Comparison of ENCODE assay signal across 8 cellular contexts in the genomic region with DNA sequence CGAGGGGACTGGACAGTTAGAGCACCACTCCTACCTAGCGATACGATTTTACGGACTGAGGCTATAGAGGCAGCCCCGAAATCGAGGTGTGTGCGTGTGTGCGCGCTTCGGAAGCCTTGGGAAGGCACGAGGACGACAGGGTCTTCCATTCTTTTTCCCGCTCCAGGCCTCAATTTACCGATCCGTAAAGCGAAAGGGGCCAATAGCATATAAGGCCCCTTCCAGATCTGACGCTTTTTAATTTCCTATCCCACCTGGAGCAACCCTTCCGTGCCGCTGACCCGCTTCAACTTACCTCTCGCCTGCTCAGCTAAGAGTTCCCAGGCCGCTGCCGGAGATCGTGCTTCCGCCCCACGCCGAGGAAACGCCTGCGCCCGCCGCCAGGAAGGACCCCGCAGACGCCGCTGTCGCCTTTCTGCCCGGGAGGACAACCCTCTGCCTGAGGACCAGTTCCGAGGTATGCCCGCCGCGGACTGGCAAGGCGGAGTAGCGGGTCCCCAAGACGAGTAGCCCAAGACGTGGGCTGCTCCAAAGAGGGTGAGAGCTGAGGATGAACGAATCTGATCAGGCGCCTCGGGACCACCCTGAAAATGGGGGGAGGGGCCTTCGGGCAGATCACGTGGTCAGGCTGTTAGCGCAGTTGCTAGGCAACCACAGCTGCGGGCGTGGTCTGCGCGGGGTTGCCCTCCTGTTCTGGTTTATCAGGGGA. TPM values are rescaled to one million over a fixed set of nuclear protein-coding genes. Genes with fewer than 3 reads are reported as not detected.
A peak's percentile ranks its signal among the peaks of the same experiment; 100 is the strongest.
DNase-seq lines count a peak whose midpoint lies in the region.

A gene (minus strand): TSS at position 372 of the 709 bp plus-strand sequence. CDS start 4,924 bp downstream, outside the sequence.

- peak within 1 kb of the TSS; percentile 58 for H3K4me3 ChIP-seq in SJSA1
- peak within 1 kb of the TSS; percentile 94 for H3K4me3 ChIP-seq in neuron (ENCODE audit: low read length)
- peak within 1 kb of the TSS; percentile 84 to 99 (median 87) for H3K4me3 ChIP-seq in subcutaneous abdominal adipose tissue (ENCODE audit: low read depth in 1 of 5, low read length in 5 of 5)

- DNase-seq in EH (ENCODE audit: low read depth) (peak; percentile 89), HCEC 1CT (peak; percentile 89), MV-4-11 (lab: John Stamatoyannopoulos, UW) (peak; percentile 81), SJSA1 (ENCODE audit: low read depth in 1 of 2, low spot score in 2 of 2) (peak; percentile 95 to 100), foreskin melanocyte (peak; percentile 86)
- DNase-seq in activated naive CD4-positive, alpha-beta T cell (lab: John Stamatoyannopoulos, UW): peak; percentile 79 to 99 (median 90)

- H2AFZ ChIP-seq in neuron (ENCODE audit: low read depth, low read length): peak within 1 kb of the TSS; percentile 20

- H3K9ac ChIP-seq in subcutaneous abdominal adipose tissue (ENCODE audit: low read length in 5 of 5): peak within 1 kb of the TSS; percentile 83 to 98 (median 94)

- H3K27ac ChIP-seq in SJSA1 (peak within 1 kb of the TSS; percentile 100), subcutaneous abdominal adipose tissue (ENCODE audit: low read depth, low read length) (peak within 1 kb of the TSS; percentile 92)

- H3K27me3 ChIP-seq in SJSA1 (replicated peaks) (no peaks in the 10 kb centered on the region), neuron (ENCODE audit: insufficient read depth, low read length) (no peaks in the 10 kb centered on the region), subcutaneous abdominal adipose tissue (ENCODE audit: control insufficient read depth in 5 of 5, insufficient read depth in 4 of 5, low read length in 5 of 5) (no peaks in the 10 kb centered on the region)

- peaks cover 36% of the 10 kb centered on the region for H3K4me1 ChIP-seq in SJSA1 (replicated peaks)
- H3K4me1 ChIP-seq in neuron (ENCODE audit: insufficient read depth, low read length): peaks cover 9% of the 10 kb centered on the region
- H3K4me1 ChIP-seq in subcutaneous abdominal adipose tissue (ENCODE audit: control insufficient read depth in 5 of 5, insufficient read depth in 5 of 5, low read length in 5 of 5): peaks cover 11 to 56% (median 39%) of the 10 kb centered on the region in 5 donors

- H3K9me3 ChIP-seq in SJSA1 (replicated peaks): no peaks in the 10 kb centered on the region
- no peaks in the 10 kb centered on the region for H3K9me3 ChIP-seq in neuron (ENCODE audit: low read length)
- no peaks in the 10 kb centered on the region for H3K9me3 ChIP-seq in subcutaneous abdominal adipose tissue (ENCODE audit: control insufficient read depth in 5 of 5, low read length in 5 of 5)

- H3K36me3 ChIP-seq in SJSA1 (peaks cover 24% of the 10 kb centered on the region), neuron (ENCODE audit: insufficient read depth, low read length) (peaks cover 11% of the 10 kb centered on the region), subcutaneous abdominal adipose tissue (ENCODE audit: control insufficient read depth in 5 of 5, insufficient read depth in 5 of 5, low read length in 5 of 5) (peaks cover 2 to 10% (median 7%) of the 10 kb centered on the region in 5 donors)

RNA-seq across cellular contexts. Expression of the gene that starts here (rescaled TPM):
- 158 and 179 TPM in 2 replicates for total RNA-seq in SJSA1 (2014; rRNA removed; shearing (Covaris generic))

Comparison
In these comparisons a context has a peak if more than half of its experiments do, and no peak if none do; other contexts are left out.
1. Peak in every context shown above with its lines: DNase-seq, H3K4me3 ChIP-seq and H3K27ac ChIP-seq.